8 cellular contexts compared by ENCODE assay signal in the genomic region with DNA sequence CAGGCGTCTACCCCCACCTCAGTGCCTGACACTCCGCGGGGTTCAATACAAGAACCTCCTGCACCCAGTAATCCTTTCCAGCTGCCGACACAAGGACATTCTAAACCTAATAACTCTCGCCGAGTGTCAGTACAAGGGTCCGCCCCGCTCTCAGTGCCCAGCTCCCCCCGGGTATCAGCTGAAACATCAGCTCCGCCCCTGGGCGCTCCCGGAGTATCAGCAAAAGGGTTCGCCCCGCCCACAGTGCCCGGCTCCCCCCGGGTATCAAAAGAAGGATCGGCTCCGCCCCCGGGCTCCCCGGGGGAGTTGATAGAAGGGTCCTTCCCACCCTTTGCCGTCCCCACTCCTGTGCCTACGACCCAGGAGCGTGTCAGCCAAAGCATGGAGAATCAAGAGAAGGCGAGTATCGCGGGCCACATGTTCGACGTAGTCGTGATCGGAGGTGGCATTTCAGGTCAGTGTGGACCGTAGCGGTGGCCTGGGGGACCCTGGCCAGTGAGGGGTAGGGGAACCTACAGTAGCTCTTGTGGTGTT. TPM values are rescaled to one million over a fixed set of nuclear protein-coding genes. Genes with fewer than 3 reads are reported as not detected.
DNase-seq lines count a peak whose midpoint lies in the region; ATAC-seq and TF ChIP-seq lines count a peak whose summit lies in the region.

A gene (plus strand): TSS at position 339 of the 534 bp plus-strand sequence. CDS start 43 bp downstream, at position 382.

- peaks cover 34% of the 10 kb centered on the region for H3K79me2 ChIP-seq in ACC112 (ENCODE audit: control insufficient read depth, insufficient read depth, low read length, unreplicated experiment)

- TF ChIP-seq CTCF in mesothelial cell of epicardium (IDR thresholded peaks at IDR 0.05; ENCODE audit: unreplicated experiment): no peak

- ATAC-seq in stimulated activated naive CD8-positive, alpha-beta T cell treated with anti-CD3 and anti-CD28 coated beads, Interleukin-15, Interleukin-2, amounts not matched to agents 100 U/mL and 50 U/mL, for 24 hours: no peak
- ATAC-seq in HG02759 (IDR thresholded peaks at IDR 0.05; ENCODE audit: unreplicated experiment): no peak

- POLR2A ChIA-PET in activated CD4-positive, alpha-beta memory T cell treated with anti-CD3 and anti-CD28 coated beads, Interleukin-2, amount 10 ng/mL, durations not matched to agents 7 days and 5 days (lab: Charles Lee): no interaction called here

- H3K27ac ChIP-seq in ACC112 (ENCODE audit: low read depth, low read length): peak within 1 kb of the TSS; percentile 93
- H3K27ac ChIP-seq in epithelial cell of prostate: peak within 1 kb of the TSS; percentile 75

- CTCF ChIA-PET in activated CD4-positive, alpha-beta memory T cell treated with anti-CD3 and anti-CD28 coated beads, Interleukin-2, amount 10 ng/mL, durations not matched to agents 7 days and 5 days (lab: Charles Lee): no interaction called here

- H2AFZ ChIP-seq in ACC112 (ENCODE audit: low read length, unreplicated experiment): peak within 1 kb of the TSS; percentile 73

- peak within 1 kb of the TSS; percentile 97 for H3K4me3 ChIP-seq in ACC112 (ENCODE audit: low read depth, low read length)
- peak within 1 kb of the TSS; percentile 49 for H3K4me3 ChIP-seq in Jurkat, Clone E6-1 (ENCODE audit: low read length)

- peak within 1 kb of the TSS; percentile 77 for H3K4me3 Mint-ChIP-seq in activated CD4-positive, alpha-beta memory T cell treated with anti-CD3 and anti-CD28 coated beads, Interleukin-2, amount 10 ng/mL, durations not matched to agents 7 days and 5 days
- peak within 1 kb of the TSS; percentile 93 for H3K4me3 Mint-ChIP-seq in mesothelial cell of epicardium

- H3K9me3 Mint-ChIP-seq in activated CD4-positive, alpha-beta memory T cell treated with anti-CD3 and anti-CD28 coated beads, Interleukin-2, amount 10 ng/mL, durations not matched to agents 7 days and 5 days: no peaks in the 10 kb centered on the region
- H3K9me3 Mint-ChIP-seq in mesothelial cell of epicardium: peaks cover 11% of the 10 kb centered on the region

- no peaks in the 10 kb centered on the region for H3K36me3 Mint-ChIP-seq in activated CD4-positive, alpha-beta memory T cell treated with anti-CD3 and anti-CD28 coated beads, Interleukin-2, amount 10 ng/mL, durations not matched to agents 7 days and 5 days (ENCODE audit: low read depth)
- no peaks in the 10 kb centered on the region for H3K36me3 Mint-ChIP-seq in mesothelial cell of epicardium

- peaks cover 10% of the 10 kb centered on the region for H3K4me1 Mint-ChIP-seq in activated CD4-positive, alpha-beta memory T cell treated with anti-CD3 and anti-CD28 coated beads, Interleukin-2, amount 10 ng/mL, durations not matched to agents 7 days and 5 days
- no peaks in the 10 kb centered on the region for H3K4me1 Mint-ChIP-seq in mesothelial cell of epicardium

- DNase-seq in Jurkat, Clone E6-1 (ENCODE audit: low read depth, low spot score): no peak
- peak; percentile 39 for DNase-seq in activated CD4-positive, alpha-beta memory T cell treated with anti-CD3 and anti-CD28 coated beads, Interleukin-2, amount 10 ng/mL, durations not matched to agents 7 days and 5 days
- DNase-seq in epithelial cell of prostate (ENCODE audit: low read depth, low spot score) (no peak), mesothelial cell of epicardium (ENCODE audit: low spot score in 2 of 2, unreplicated experiment in 2 of 2) (no peak), NCI-H1436 (lab: John Stamatoyannopoulos, UW) (no peak)
- peak; percentile 43 for DNase-seq in stimulated activated naive CD8-positive, alpha-beta T cell treated with anti-CD3 and anti-CD28 coated beads, Interleukin-15, Interleukin-2, amounts not matched to agents 100 U/mL and 50 U/mL, for 24 hours

- peaks cover 11% of the 10 kb centered on the region for H3K4me1 ChIP-seq in ACC112 (ENCODE audit: control insufficient read depth, insufficient read depth, low read length, unreplicated experiment)

- no peaks in the 10 kb centered on the region for H3K27me3 ChIP-seq in ACC112 (ENCODE audit: insufficient read depth, low read length)

- no peaks in the 10 kb centered on the region for H3K36me3 ChIP-seq in ACC112 (ENCODE audit: insufficient read depth, low read length)

- H3K27ac Mint-ChIP-seq in activated CD4-positive, alpha-beta memory T cell treated with anti-CD3 and anti-CD28 coated beads, Interleukin-2, amount 10 ng/mL, durations not matched to agents 7 days and 5 days: peak within 1 kb of the TSS; percentile 59
- H3K27ac Mint-ChIP-seq in mesothelial cell of epicardium: no peak within 1 kb of the TSS

- no peaks in the 10 kb centered on the region for H3K27me3 Mint-ChIP-seq in activated CD4-positive, alpha-beta memory T cell treated with anti-CD3 and anti-CD28 coated beads, Interleukin-2, amount 10 ng/mL, durations not matched to agents 7 days and 5 days
- H3K27me3 Mint-ChIP-seq in mesothelial cell of epicardium (ENCODE audit: low read depth): no peaks in the 10 kb centered on the region

RNA-seq across cellular contexts. Expression of the gene that starts here (rescaled TPM):
- polyA plus RNA-seq in Jurkat, Clone E6-1 (2012; ENCODE audit: insufficient read depth, insufficient read length): not detected
- 1 to 10 TPM; 2.5 to 6.5 TPM for total RNA-seq in activated CD4-positive, alpha-beta memory T cell treated with anti-CD3 and anti-CD28 coated beads, Interleukin-2, amount 10 ng/mL, durations not matched to agents 7 days and 5 days
- 0.51 to 1.1 TPM (median 0.63 TPM) in 3 replicates for total RNA-seq in mesothelial cell of epicardium

Comparison
In these comparisons a context has a peak if more than half of its experiments do, and no peak if none do; other contexts are left out.
1. DNase-seq: peak in activated CD4-positive, alpha-beta memory T cell treated with anti-CD3 and anti-CD28 coated beads, Interleukin-2, amount 10 ng/mL, durations not matched to agents 7 days and 5 days (single experiment) and stimulated activated naive CD8-positive, alpha-beta T cell treated with anti-CD3 and anti-CD28 coated beads, Interleukin-15, Interleukin-2, amounts not matched to agents 100 U/mL and 50 U/mL, for 24 hours (single experiment); none in Jurkat, Clone E6-1 (single experiment), epithelial cell of prostate (single experiment), mesothelial cell of epicardium (0 of 2) and NCI-H1436 (single experiment).